In genomic region chr6:24227556-24227955, GRCh38 we compare ENCODE assay signal across 1 cellular context.
TF ChIP-seq lines count a peak whose summit lies in the region.

No MANE protein-coding gene starts in this region.

TF ChIP-seq in H1, 55 proteins besides CTCF, POLR2A, EP300 and RAD21 (continued from another document):
- no peak for TF ChIP-seq CHD7 (IDR thresholded peaks at IDR 0.05; ENCODE audit: insufficient replicate concordance, low read length)
- TF ChIP-seq KDM4A (IDR thresholded peaks at IDR 0.05; ENCODE audit: low read depth, low read length, severe bottlenecking): no peak
- 0 out of 2 replicates have a peak, but pooled peaks have one; percentile 28 for TF ChIP-seq MAX (IDR thresholded peaks at IDR 0.05)
